Comparison of ENCODE assay signal across 1 cellular context in genomic region chr6:43990627-43991619, GRCh38.
A peak's percentile ranks its signal among the peaks of the same experiment; 100 is the strongest.
TF ChIP-seq lines count a peak whose summit lies in the region.

No MANE protein-coding gene starts in this region.

TF ChIP-seq in HepG2, 621 proteins besides CTCF, POLR2A, EP300 and RAD21 (continued from another document and continues in another):
- TF ChIP-seq ZNF430 (CRISPR knock-in tag; IDR thresholded peaks at IDR 0.05) (peak; percentile 95), ZBTB25 (CRISPR knock-in tag; IDR thresholded peaks at IDR 0.05) (no peak; the same call in 1 of the 2 replicates), ZNF136 (CRISPR knock-in tag; IDR thresholded peaks at IDR 0.05; ENCODE audit: low read depth) (peak; percentile 86; the same call in 1 of the 2 replicates), FOXA1 (IDR thresholded peaks at IDR 0.05) (peak; percentile 91), FOXA1 (CRISPR knock-in tag; IDR thresholded peaks at IDR 0.05) (peak; percentile 96), KDM1A (CRISPR knock-in tag; IDR thresholded peaks at IDR 0.05) (peak; percentile 75; the same call in 1 of the 2 replicates), IKZF4 (CRISPR knock-in tag; IDR thresholded peaks at IDR 0.05; ENCODE audit: borderline replicate concordance, low read depth, not compliant biosample characterization) (no peak), YY1 (IDR thresholded peaks at IDR 0.05; ENCODE audit: insufficient read depth, insufficient replicate concordance, low read depth, low read length) (peak; percentile 53), SRF (IDR thresholded peaks at IDR 0.05; ENCODE audit: low read depth, low read length) (no peak), TSC22D2 (CRISPR knock-in tag; IDR thresholded peaks at IDR 0.05; ENCODE audit: borderline replicate concordance) (no peak; the same call in 1 of the 2 replicates), SMYD3 (CRISPR knock-in tag; IDR thresholded peaks at IDR 0.05) (peak; percentile 94; the same call in 1 of the 2 replicates), POLR2AphosphoS2 (IDR thresholded peaks at IDR 0.05; ENCODE audit: low read depth, low read length) (no peak), ZNF468 (CRISPR knock-in tag; IDR thresholded peaks at IDR 0.05) (no peak), ZNF788 (CRISPR knock-in tag; IDR thresholded peaks at IDR 0.05; ENCODE audit: borderline replicate concordance) (peak; percentile 58), CREB1 (IDR thresholded peaks at IDR 0.05) (no peak; the same call in 1 of the 2 replicates), CREB1 (CRISPR knock-in tag; IDR thresholded peaks at IDR 0.05) (no peak; the same call in 1 of the 2 replicates), RFX5 (IDR thresholded peaks at IDR 0.05; ENCODE audit: low read depth, low read length) (no peak), HINFP (CRISPR knock-in tag; IDR thresholded peaks at IDR 0.05; ENCODE audit: low read depth) (peak; percentile 32; the same call in 1 of the 2 replicates), PITX1 (CRISPR knock-in tag; IDR thresholded peaks at IDR 0.05) (peak; percentile 92), MEF2D (CRISPR knock-in tag; IDR thresholded peaks at IDR 0.05) (peak; percentile 96), AKNA (CRISPR knock-in tag; IDR thresholded peaks at IDR 0.05; ENCODE audit: borderline replicate concordance) (no peak), ZNF275 (CRISPR knock-in tag; IDR thresholded peaks at IDR 0.05; ENCODE audit: borderline replicate concordance) (peak; percentile 92; the same call in 1 of the 2 replicates), TFE3 (CRISPR knock-in tag; IDR thresholded peaks at IDR 0.05) (peak; percentile 96), ZNF747 (CRISPR knock-in tag; IDR thresholded peaks at IDR 0.05; ENCODE audit: borderline replicate concordance) (peak; percentile 18; the same call in 1 of the 2 replicates), MEIS2 (CRISPR knock-in tag; IDR thresholded peaks at IDR 0.05) (peak; percentile 80), GLI4 (CRISPR knock-in tag; IDR thresholded peaks at IDR 0.05; ENCODE audit: borderline replicate concordance) (peak; percentile 80; the same call in 1 of the 2 replicates), FOSL2 (CRISPR knock-in tag; IDR thresholded peaks at IDR 0.05) (peak; percentile 57; the same call in 1 of the 2 replicates), SNAPC4 (CRISPR knock-in tag; IDR thresholded peaks at IDR 0.05) (no peak; the same call in 1 of the 2 replicates), MXD4 (CRISPR knock-in tag; IDR thresholded peaks at IDR 0.05) (peak; percentile 93; the same call in 1 of the 2 replicates), ZNF205 (CRISPR knock-in tag; IDR thresholded peaks at IDR 0.05) (0 out of 2 replicates have a peak, but pooled peaks have one; percentile 8), TFAP4 (IDR thresholded peaks at IDR 0.05; ENCODE audit: borderline replicate concordance, low read depth) (peak; percentile 93), MYPOP (CRISPR knock-in tag; IDR thresholded peaks at IDR 0.05) (peak; percentile 95), ZNF576 (CRISPR knock-in tag; IDR thresholded peaks at IDR 0.05) (no peak), MAFG (CRISPR knock-in tag; IDR thresholded peaks at IDR 0.05) (no peak), KDM6A (CRISPR knock-in tag; IDR thresholded peaks at IDR 0.05; ENCODE audit: low read depth) (peak; percentile 49), NCOA2 (CRISPR knock-in tag; IDR thresholded peaks at IDR 0.05) (peak; percentile 91), ATAD3A (CRISPR knock-in tag; IDR thresholded peaks at IDR 0.05) (no peak; the same call in 1 of the 2 replicates), CCAR2 (optimal IDR thresholded peaks at IDR 0.05; ENCODE audit: low read depth, low read length) (no peak), ZNF512 (CRISPR knock-in tag; IDR thresholded peaks at IDR 0.05) (no peak), BORCS8-MEF2B (CRISPR knock-in tag; IDR thresholded peaks at IDR 0.05) (peak; percentile 74; the same call in 1 of the 2 replicates), SOX13 (IDR thresholded peaks at IDR 0.05) (peak; percentile 46; the same call in 1 of the 2 replicates), SOX13 (CRISPR knock-in tag; conservative IDR thresholded peaks at IDR 0.05 in 1 of 2, IDR thresholded peaks at IDR 0.05 in 1 of 2) (peak in 1 of 2 experiments; percentile 75; a peak in 2 of 4 replicates), ZNF547 (CRISPR knock-in tag; IDR thresholded peaks at IDR 0.05) (peak; percentile 79; the same call in 1 of the 2 replicates)
